In genomic region chr10:107232013-107232412, GRCh38 we compare ENCODE assay signal across 14 cellular contexts.
"Had no signal": no experiment of that assay in that cellular context is flagged by ENCODE, and none has a peak within 500 bp of the region (broad histone marks: within the 10 kb centered on the region; RNA-seq: fewer than 3 reads in every experiment).

No MANE protein-coding gene starts in this region.

- H3K4me3 Mint-ChIP-seq: activated naive CD4-positive, alpha-beta T cell treated with anti-CD3 and anti-CD28 coated beads for 36 hours; activated naive CD8-positive, alpha-beta T cell treated with anti-CD3 and anti-CD28 coated beads, Interleukin-2, amount 50 U/mL, for 24 hours; activated T-helper 17 cell treated with anti-CD3 and anti-CD28 coated beads, Interleukin-2, amount 50 U/mL, for 72 hours; naive B cell had no signal

- H3K36me3 Mint-ChIP-seq: naive B cell had no signal

- H3K27ac Mint-ChIP-seq: activated naive CD4-positive, alpha-beta T cell treated with anti-CD3 and anti-CD28 coated beads for 36 hours; activated naive CD8-positive, alpha-beta T cell treated with anti-CD3 and anti-CD28 coated beads, Interleukin-2, amount 50 U/mL, for 24 hours; activated T-helper 17 cell treated with anti-CD3 and anti-CD28 coated beads, Interleukin-2, amount 50 U/mL, for 72 hours had no signal

- ATAC-seq: activated naive CD8-positive, alpha-beta T cell treated with anti-CD3 and anti-CD28 coated beads, Interleukin-2, amount 50 U/mL, for 24 hours; activated T-helper 17 cell treated with anti-CD3 and anti-CD28 coated beads, Interleukin-2, amount 50 U/mL, for 72 hours; left lung; pancreas had no signal

- H3K27me3 Mint-ChIP-seq: activated naive CD8-positive, alpha-beta T cell treated with anti-CD3 and anti-CD28 coated beads, Interleukin-2, amount 50 U/mL, for 24 hours; activated T-helper 17 cell treated with anti-CD3 and anti-CD28 coated beads, Interleukin-2, amount 50 U/mL, for 72 hours; naive B cell had no signal

- DNase-seq: activated CD4-positive, alpha-beta T cell treated with anti-CD3 and anti-CD28 coated beads, Interleukin-2, amount 50 U/mL, for 4 hours; activated CD4-positive, CD25-positive, alpha-beta regulatory T cell treated with anti-CD3 and anti-CD28 coated beads, Interleukin-2, amount 50 U/mL, for 72 hours; activated naive CD4-positive, alpha-beta T cell treated with anti-CD3 and anti-CD28 coated beads for 36 hours; activated naive CD8-positive, alpha-beta T cell treated with anti-CD3 and anti-CD28 coated beads, Interleukin-2, amount 50 U/mL, for 24 hours; aorta; left lung; naive B cell; pancreas; sigmoid colon; stimulated activated CD4-positive, alpha-beta T cell treated with anti-CD3 and anti-CD28 coated beads, Interleukin-1b, Interleukin-23, amount 100 ng/mL, for 48 hours; stomach; testis; upper lobe of left lung had no signal

- H3K4me1 Mint-ChIP-seq: activated naive CD8-positive, alpha-beta T cell treated with anti-CD3 and anti-CD28 coated beads, Interleukin-2, amount 50 U/mL, for 24 hours; activated T-helper 17 cell treated with anti-CD3 and anti-CD28 coated beads, Interleukin-2, amount 50 U/mL, for 72 hours; naive B cell had no signal

- H3K4me3 ChIP-seq: left lung, pancreas, sigmoid colon, stomach, testis, upper lobe of left lung had no signal
